In genomic region chr5:145979270-145980223, GRCh38 we compare ENCODE assay signal across 1 cellular context.
A peak's percentile ranks its signal among the peaks of the same experiment; 100 is the strongest.
TF ChIP-seq lines count a peak whose summit lies in the region.

No MANE protein-coding gene starts in this region.

TF ChIP-seq in HepG2, 621 proteins besides CTCF, POLR2A, EP300 and RAD21 (continued from another document and continues in another):
- TF ChIP-seq SNAPC4 (CRISPR knock-in tag; IDR thresholded peaks at IDR 0.05), result no peak
- TF ChIP-seq TBP (CRISPR knock-in tag; IDR thresholded peaks at IDR 0.05), result peak; percentile 54; the same call in 1 of the 2 replicates
- peak; percentile 95 for TF ChIP-seq HNF4A (CRISPR knock-in tag; IDR thresholded peaks at IDR 0.05)
- no peak for TF ChIP-seq PHF5A (CRISPR knock-in tag; IDR thresholded peaks at IDR 0.05; ENCODE audit: low read depth, unreplicated experiment)
- no peak for TF ChIP-seq TBX3 (IDR thresholded peaks at IDR 0.05; ENCODE audit: borderline replicate concordance)
- TF ChIP-seq ZNF337 (CRISPR knock-in tag; IDR thresholded peaks at IDR 0.05; ENCODE audit: borderline replicate concordance, low read depth), result no peak
- TF ChIP-seq HDAC2 (CRISPR knock-in tag; IDR thresholded peaks at IDR 0.05), result peak; percentile 90
- no peak for TF ChIP-seq NR1H2 (CRISPR knock-in tag; IDR thresholded peaks at IDR 0.05; ENCODE audit: borderline replicate concordance, low read depth)
- TF ChIP-seq KAT7 (CRISPR knock-in tag; IDR thresholded peaks at IDR 0.05; ENCODE audit: borderline replicate concordance), result no peak
- peak; percentile 46; the same call in 1 of the 2 replicates for TF ChIP-seq ZBTB7B (CRISPR knock-in tag; IDR thresholded peaks at IDR 0.05)
- no peak for TF ChIP-seq ZNF382 (CRISPR knock-in tag; IDR thresholded peaks at IDR 0.05; ENCODE audit: borderline replicate concordance)
- TF ChIP-seq ZNF724P (CRISPR knock-in tag; IDR thresholded peaks at IDR 0.05; ENCODE audit: borderline replicate concordance), result no peak
- no peak; the same call in 1 of the 2 replicates for TF ChIP-seq BRCA1 (CRISPR knock-in tag; IDR thresholded peaks at IDR 0.05)
- TF ChIP-seq THAP11 (CRISPR knock-in tag; IDR thresholded peaks at IDR 0.05), result peak; percentile 36; the same call in 1 of the 2 replicates
- no peak for TF ChIP-seq ZFP37 (CRISPR knock-in tag; IDR thresholded peaks at IDR 0.05; ENCODE audit: borderline replicate concordance)
- no peak for TF ChIP-seq ZNF883 (CRISPR knock-in tag; IDR thresholded peaks at IDR 0.05; ENCODE audit: not compliant biosample characterization)
- no peak for TF ChIP-seq CREB3 (CRISPR knock-in tag; IDR thresholded peaks at IDR 0.05)
- TF ChIP-seq ZNF678 (CRISPR knock-in tag; IDR thresholded peaks at IDR 0.05), result no peak
- no peak for TF ChIP-seq RBM22 (optimal IDR thresholded peaks at IDR 0.05; ENCODE audit: low read length)
- TF ChIP-seq SRSF4 (IDR thresholded peaks at IDR 0.05; ENCODE audit: low read depth, low read length, poor library complexity, severe bottlenecking), result no peak
- TF ChIP-seq SETDB1 (CRISPR knock-in tag; IDR thresholded peaks at IDR 0.05; ENCODE audit: borderline replicate concordance), result no peak
- no peak; the same call in 1 of the 2 replicates for TF ChIP-seq ZBTB25 (CRISPR knock-in tag; IDR thresholded peaks at IDR 0.05)
- TF ChIP-seq SIX4 (CRISPR knock-in tag; IDR thresholded peaks at IDR 0.05), result no peak
- no peak for TF ChIP-seq ZNF781 (CRISPR knock-in tag; IDR thresholded peaks at IDR 0.05; ENCODE audit: borderline replicate concordance, not compliant biosample characterization)
- TF ChIP-seq PAXIP1 (CRISPR knock-in tag; conservative IDR thresholded peaks at IDR 0.05), result peak; percentile 99
- no peak for TF ChIP-seq RBAK (CRISPR knock-in tag; IDR thresholded peaks at IDR 0.05)
- no peak for TF ChIP-seq ZNF136 (CRISPR knock-in tag; IDR thresholded peaks at IDR 0.05; ENCODE audit: low read depth)
- TF ChIP-seq ZMYM3 (CRISPR knock-in tag; IDR thresholded peaks at IDR 0.05), result no peak
- TF ChIP-seq CEBPB (IDR thresholded peaks at IDR 0.05; ENCODE audit: borderline replicate concordance, low read depth, low read length), result no peak
- TF ChIP-seq REXO4 (CRISPR knock-in tag; IDR thresholded peaks at IDR 0.05; ENCODE audit: borderline replicate concordance), result no peak
- TF ChIP-seq MLX (CRISPR knock-in tag; IDR thresholded peaks at IDR 0.05), result peak; percentile 77
- peak; percentile 60; the same call in 1 of the 2 replicates for TF ChIP-seq FOXO1 (CRISPR knock-in tag; IDR thresholded peaks at IDR 0.05)
- no peak for TF ChIP-seq SRSF1 (optimal IDR thresholded peaks at IDR 0.05; ENCODE audit: low read depth, low read length)
- no peak for TF ChIP-seq CENPBD1 (CRISPR knock-in tag; IDR thresholded peaks at IDR 0.05; ENCODE audit: borderline replicate concordance, low read depth)
- no peak for TF ChIP-seq ISX (CRISPR knock-in tag; conservative IDR thresholded peaks at IDR 0.05)
- no peak for TF ChIP-seq ZNF367 (CRISPR knock-in tag; IDR thresholded peaks at IDR 0.05; ENCODE audit: borderline replicate concordance)
- no peak for TF ChIP-seq ARID4A (CRISPR knock-in tag; IDR thresholded peaks at IDR 0.05; ENCODE audit: borderline replicate concordance)
- no peak for TF ChIP-seq RORA (CRISPR knock-in tag; IDR thresholded peaks at IDR 0.05)
- TF ChIP-seq HOMEZ (CRISPR knock-in tag; IDR thresholded peaks at IDR 0.05; ENCODE audit: low read depth), result peak; percentile 95; the same call in 1 of the 2 replicates
- no peak for TF ChIP-seq PCBP2 (optimal IDR thresholded peaks at IDR 0.05; ENCODE audit: low read depth, low read length, poor library complexity, severe bottlenecking)
- 0 out of 2 replicates have a peak, but pooled peaks have one; percentile 38 for TF ChIP-seq ZNF335 (CRISPR knock-in tag; IDR thresholded peaks at IDR 0.05)
- TF ChIP-seq ZMYM4 (CRISPR knock-in tag; IDR thresholded peaks at IDR 0.05), result peak; percentile 91
- TF ChIP-seq IRF1 (CRISPR knock-in tag; IDR thresholded peaks at IDR 0.05; ENCODE audit: low read depth), result no peak
- TF ChIP-seq MED13 (CRISPR knock-in tag; IDR thresholded peaks at IDR 0.05), result no peak
- no peak for TF ChIP-seq MYPOP (CRISPR knock-in tag; IDR thresholded peaks at IDR 0.05)
